ENCODE assay signal across 8 cellular contexts in genomic region chr5:34007116-34007674, GRCh38. TPM values are rescaled to one million over a fixed set of nuclear protein-coding genes. Genes with fewer than 3 reads are reported as not detected.
DNase-seq lines count a peak whose midpoint lies in the region; ATAC-seq and TF ChIP-seq lines count a peak whose summit lies in the region.

No MANE protein-coding gene starts in this region.

- DNase-seq in GM12865 (ENCODE audit: low read depth) (no peak), Peyer's patch (peak in 1 of 3 donors; percentile 50)
- DNase-seq in effector memory CD8-positive, alpha-beta T cell: no peak

- peak overlapping the region; percentile 57 to 95 (median 93) for H3K27ac ChIP-seq in Peyer's patch

- no peaks in the 10 kb centered on the region for H3K9me3 Mint-ChIP-seq in effector memory CD8-positive, alpha-beta T cell

- TF ChIP-seq CTCF in GM12865 (IDR thresholded peaks at IDR 0.05; ENCODE audit: insufficient read depth, low read depth, low read length, missing control alignments) (no peak), Peyer's patch (IDR thresholded peaks at IDR 0.05) (no peak)

- peak overlapping the region; percentile 96 for H3K4me3 Mint-ChIP-seq in effector memory CD8-positive, alpha-beta T cell

- no peaks in the 10 kb centered on the region for H3K27me3 Mint-ChIP-seq in effector memory CD8-positive, alpha-beta T cell

- H3K27ac Mint-ChIP-seq in effector memory CD8-positive, alpha-beta T cell: peak overlapping the region; percentile 81 to 89

- H3K36me3 ChIP-seq in Peyer's patch: peaks cover 0 to 18% (median 0%) of the 10 kb centered on the region in 3 donors

- no peak for ATAC-seq in effector memory CD8-positive, alpha-beta T cell (replicated peaks)
- no peak for ATAC-seq in HG03521 (IDR thresholded peaks at IDR 0.05; ENCODE audit: unreplicated experiment)
- no peak for ATAC-seq in GM21526 (IDR thresholded peaks at IDR 0.05; ENCODE audit: low FRiP score, unreplicated experiment)
- no peak for ATAC-seq in HG03039 (IDR thresholded peaks at IDR 0.05; ENCODE audit: unreplicated experiment)
- no peak for ATAC-seq in GM21576 (IDR thresholded peaks at IDR 0.05; ENCODE audit: unreplicated experiment)

- H3K9me3 ChIP-seq in Peyer's patch: no peaks in the 10 kb centered on the region
- H3K9me3 ChIP-seq in mononuclear cell (ENCODE audit: low read depth, low read length): no peaks in the 10 kb centered on the region

- TF ChIP-seq POLR2A in Peyer's patch (IDR thresholded peaks at IDR 0.05): no peak

- H3K27me3 ChIP-seq in Peyer's patch (no peaks in the 10 kb centered on the region), mononuclear cell (ENCODE audit: insufficient read depth, low read length) (no peaks in the 10 kb centered on the region)

- H3K4me1 Mint-ChIP-seq in effector memory CD8-positive, alpha-beta T cell (ENCODE audit: low read depth in 2 of 2): peaks cover 17 to 22% of the 10 kb centered on the region in 2 donors

- peaks cover 17% of the 10 kb centered on the region for H3K36me3 Mint-ChIP-seq in effector memory CD8-positive, alpha-beta T cell (ENCODE audit: insufficient read depth)

- H3K4me3 ChIP-seq in GM12865 (ENCODE audit: low read depth, low read length) (peak overlapping the region; percentile 99), Peyer's patch (peak overlapping the region; percentile 44 to 79 (median 67)), mononuclear cell (ENCODE audit: low read length) (peak overlapping the region; percentile 93)

- H3K4me1 ChIP-seq in Peyer's patch (peaks cover 0 to 17% (median 3%) of the 10 kb centered on the region in 4 donors), mononuclear cell (ENCODE audit: insufficient read depth, low read length) (peaks cover 12% of the 10 kb centered on the region)

RNA-seq across cellular contexts. Expression of gene AMACR, which starts 0.7 kb away (rescaled TPM):
- 10 to 100 TPM; 14.9 to 24.1 (median 20.3) TPM for total RNA-seq in Peyer's patch
- total RNA-seq in mononuclear cell: 2.0 TPM

RNA-seq across cellular contexts. Expression of gene SLC45A2, which starts 22.7 kb away (rescaled TPM):
- total RNA-seq in Peyer's patch: not detected
- total RNA-seq in mononuclear cell: under 0.01 TPM

RNA-seq across cellular contexts. Expression of gene C1QTNF3, which starts 35.8 kb away (rescaled TPM):
- total RNA-seq in Peyer's patch (10 to 100 TPM in 2 of 4 donors, 1 to 10 TPM in 2; 7.2 to 33.0 (median 11.4) TPM), mononuclear cell (3.6 TPM)
